In genomic region chr4:158304694-158305093, GRCh38 we compare ENCODE assay signal across 22 cellular contexts.
A peak's percentile ranks its signal among the peaks of the same experiment; 100 is the strongest.
DNase-seq lines count a peak whose midpoint lies in the region; ATAC-seq lines count a peak whose summit lies in the region.
"Had no signal": no experiment of that assay in that cellular context is flagged by ENCODE, and none has a peak within 500 bp of the region (broad histone marks: within the 10 kb centered on the region; RNA-seq: fewer than 3 reads in every experiment).

No MANE protein-coding gene starts in this region.

- no peak for DNase-seq in amniotic stem cell (lab: John Stamatoyannopoulos, UW)
- DNase-seq: 8988T; ACHN; BE2C; C1 segment of cervical spinal cord; CD4-positive, alpha-beta memory T cell; CD4-positive, CD25-positive, alpha-beta regulatory T cell; CD8-positive, alpha-beta memory T cell; COR-L47; DMS 273 treated with DMSO at 0.1 percent for 48 hours; DMS153; DMS53; DMS79; DND-41; EL; GDM1 had no signal

- ATAC-seq in GM18511 (IDR thresholded peaks at IDR 0.05; ENCODE audit: unreplicated experiment): peak; percentile 58
- ATAC-seq in HG02798 (IDR thresholded peaks at IDR 0.05; ENCODE audit: poor library complexity, unreplicated experiment): peak; percentile 41
- ATAC-seq in HG03175 (IDR thresholded peaks at IDR 0.05; ENCODE audit: unreplicated experiment): peak; percentile 55
- ATAC-seq in HG03108 (IDR thresholded peaks at IDR 0.05; ENCODE audit: unreplicated experiment): no peak
- ATAC-seq in HG03139 (IDR thresholded peaks at IDR 0.05; ENCODE audit: unreplicated experiment): no peak
- ATAC-seq: GM12878 had no signal

Comparison
In these comparisons a context has a peak if more than half of its experiments do, and no peak if none do; other contexts are left out.
1. ATAC-seq: peak in GM18511 (single experiment), HG02798 (single experiment) and HG03175 (single experiment); none in HG03108 (single experiment) and HG03139 (single experiment).